8 cellular contexts compared by ENCODE assay signal in the genomic region with DNA sequence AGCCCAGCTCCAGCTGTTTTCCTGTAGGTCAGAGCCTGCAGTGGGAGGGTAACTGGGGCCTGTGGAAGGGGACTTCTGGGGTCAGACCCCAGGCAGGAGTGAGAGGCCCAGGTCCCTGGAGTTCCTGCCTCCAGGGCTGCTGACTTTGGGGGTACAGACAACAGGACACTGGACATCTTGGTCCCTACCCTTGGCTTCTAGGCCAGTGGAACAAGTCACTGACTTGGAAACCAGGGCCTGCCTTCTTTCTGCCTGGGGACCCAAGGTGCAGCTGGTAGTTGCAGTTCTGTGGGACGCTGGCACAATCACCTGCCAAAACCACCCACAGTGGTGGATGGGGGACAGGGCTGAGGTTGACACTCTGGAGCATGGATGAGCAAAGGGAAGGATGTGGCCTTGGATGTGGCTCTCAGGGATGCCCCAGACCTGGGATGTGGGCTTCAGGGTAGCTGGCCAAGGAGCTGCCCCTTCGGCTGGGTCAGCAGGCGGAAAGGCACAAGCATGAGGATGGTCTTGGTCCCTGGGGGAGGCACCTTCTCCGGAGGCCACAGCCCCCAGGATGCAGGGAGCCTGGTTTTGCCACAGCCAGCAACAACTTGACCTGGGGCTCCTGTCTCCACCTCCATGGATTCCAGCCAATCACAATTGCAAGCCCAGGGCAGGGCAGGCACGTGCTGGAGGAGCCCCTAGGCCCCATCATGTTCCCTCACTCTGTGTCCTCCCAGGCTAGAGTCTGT. TPM values are rescaled to one million over a fixed set of nuclear protein-coding genes. Genes with fewer than 3 reads are reported as not detected.
DNase-seq lines count a peak whose midpoint lies in the region; ATAC-seq, FAIRE-seq and TF ChIP-seq lines count a peak whose summit lies in the region.

No MANE protein-coding gene starts in this region.

- H2AFZ ChIP-seq in KMS-11 (ENCODE audit: low read depth), result no peak overlapping the region

- intact Hi-C loops in colonic mucosa (cut with DNase I), result no loop called here
- intact Hi-C loops in naive thymus-derived CD4-positive, alpha-beta T cell (cut with micrococcal nuclease), result loop anchor here (5.0 kb wide), 2 partner anchors 167 to 678 kb away; a partner anchor contains a TSS

- H3K27me3 Mint-ChIP-seq in naive thymus-derived CD4-positive, alpha-beta T cell, result peaks cover 0 to 5% (median 2%) of the 10 kb centered on the region in 5 donors

- DNase-seq in colonic mucosa (no peak), UCSD-AML1 (lab: John Stamatoyannopoulos, UW; ENCODE audit: unreplicated experiment) (no peak), HTR-8/SVneo (ENCODE audit: insufficient read length, low spot score) (no peak)
- no peak for DNase-seq in naive thymus-derived CD4-positive, alpha-beta T cell

- no peaks in the 10 kb centered on the region for H3K27me3 ChIP-seq in KMS-11 (ENCODE audit: insufficient read depth, low read depth)
- H3K27me3 ChIP-seq in colonic mucosa, result no peaks in the 10 kb centered on the region
- H3K27me3 ChIP-seq in naive thymus-derived CD4-positive, alpha-beta T cell (ENCODE audit: control insufficient read depth in 2 of 2, insufficient read depth in 2 of 2, low read length in 2 of 2), result no peaks in the 10 kb centered on the region

- no peaks in the 10 kb centered on the region for H3K9me3 ChIP-seq in colonic mucosa
- no peaks in the 10 kb centered on the region for H3K9me3 ChIP-seq in naive thymus-derived CD4-positive, alpha-beta T cell (ENCODE audit: control insufficient read depth in 2 of 3, low read length in 3 of 3)

- H3K4me3 ChIP-seq in KMS-11 (IDR thresholded peaks at IDR 0.05; ENCODE audit: insufficient read depth, low read depth, low read length), result peak overlapping the region; percentile 8
- H3K4me3 ChIP-seq in colonic mucosa, result peak overlapping the region; percentile 50
- H3K4me3 ChIP-seq in naive thymus-derived CD4-positive, alpha-beta T cell (ENCODE audit: low read length), result peak overlapping the region; percentile 52

- H3K27ac Mint-ChIP-seq in naive thymus-derived CD4-positive, alpha-beta T cell, result peak overlapping the region; percentile 48 to 90 (median 74)

- H3K4me1 ChIP-seq in KMS-11 (ENCODE audit: low read depth, poor library complexity, severe bottlenecking) (peaks cover 30% of the 10 kb centered on the region), colonic mucosa (peaks cover 14% of the 10 kb centered on the region)
- peaks cover 7 to 10% of the 10 kb centered on the region in 2 donors for H3K4me1 ChIP-seq in naive thymus-derived CD4-positive, alpha-beta T cell (ENCODE audit: control insufficient read depth in 2 of 2, insufficient read depth in 2 of 2, low read length in 2 of 2)

- H3K4me2 ChIP-seq in KMS-11, result peak overlapping the region; percentile 95

- peaks cover 12 to 39% (median 25%) of the 10 kb centered on the region in 7 donors for H3K4me1 Mint-ChIP-seq in naive thymus-derived CD4-positive, alpha-beta T cell

- no peaks in the 10 kb centered on the region for H4K20me1 ChIP-seq in KMS-11 (ENCODE audit: insufficient read depth)

- POLR2A ChIA-PET in naive thymus-derived CD4-positive, alpha-beta T cell (lab: Charles Lee), result no interaction called here

- H3K9me3 Mint-ChIP-seq in naive thymus-derived CD4-positive, alpha-beta T cell, result peaks cover 0 to 3% (median under 1%) of the 10 kb centered on the region in 11 donors

- peak overlapping the region; percentile 45; the same call in 1 of the 2 replicates for H3K9ac ChIP-seq in KMS-11
- peak overlapping the region; percentile 39 to 71 for H3K9ac ChIP-seq in colonic mucosa (ENCODE audit: low read depth in 2 of 2, low read length in 2 of 2)

- H3K36me3 Mint-ChIP-seq in naive thymus-derived CD4-positive, alpha-beta T cell, result peaks cover 0 to 1% (median 0%) of the 10 kb centered on the region in 5 donors

- peak overlapping the region; percentile 78 to 89 (median 87) for H3K4me3 Mint-ChIP-seq in naive thymus-derived CD4-positive, alpha-beta T cell

- H3K27ac ChIP-seq in C4-2B (peak overlapping the region; percentile 87), KMS-11 (peak overlapping the region; percentile 10; the same call in 1 of the 2 replicates), colonic mucosa (no peak overlapping the region)
- peak overlapping the region; percentile 69 for H3K27ac ChIP-seq in naive thymus-derived CD4-positive, alpha-beta T cell (ENCODE audit: low read depth, low read length)

- no peak for ATAC-seq in naive thymus-derived CD4-positive, alpha-beta T cell
- ATAC-seq in GM21447 (IDR thresholded peaks at IDR 0.05; ENCODE audit: unreplicated experiment), result no peak
- ATAC-seq in HG03280 (IDR thresholded peaks at IDR 0.05; ENCODE audit: unreplicated experiment), result no peak

- CTCF ChIA-PET in naive thymus-derived CD4-positive, alpha-beta T cell (lab: Charles Lee), result no interaction called here

- no peak for TF ChIP-seq CTCF in C4-2B (conservative IDR thresholded peaks at IDR 0.05)
- TF ChIP-seq CTCF in KMS-11 (conservative IDR thresholded peaks at IDR 0.05; ENCODE audit: low read depth, low read length), result no peak
- no peak for TF ChIP-seq CTCF in colonic mucosa (IDR thresholded peaks at IDR 0.05)

- peaks cover 15% of the 10 kb centered on the region for H3K79me2 ChIP-seq in KMS-11 (ENCODE audit: insufficient read depth, low read depth)

- no peaks in the 10 kb centered on the region for H3K36me3 ChIP-seq in KMS-11 (ENCODE audit: insufficient read depth)
- peaks cover 13% of the 10 kb centered on the region for H3K36me3 ChIP-seq in colonic mucosa
- peaks cover 0 to 20% (median 0%) of the 10 kb centered on the region in 3 experiments for H3K36me3 ChIP-seq in naive thymus-derived CD4-positive, alpha-beta T cell (ENCODE audit: control insufficient read depth in 2 of 3, insufficient read depth in 3 of 3, low read length in 3 of 3)

- FAIRE-seq in HTR-8/SVneo (lab: Jason Lieb, UNC), result no peak

RNA-seq across cellular contexts. Expression of a gene that starts 5.8 kb away (rescaled TPM):
- 10 to 100 TPM in 1 of 2 donors, 1 to 10 TPM in 1; 9.0 to 16.0 TPM for total RNA-seq in colonic mucosa
- total RNA-seq in naive thymus-derived CD4-positive, alpha-beta T cell, result 10 to 100 TPM; 12.1 to 36.8 (median 26.3) TPM
- polyA plus RNA-seq in naive thymus-derived CD4-positive, alpha-beta T cell, result 10 to 100 TPM; 32.3 to 35.1 TPM

RNA-seq across cellular contexts. Expression of a gene that starts 5.9 kb away (rescaled TPM):
- 10 to 100 TPM; 19.0 to 28.0 TPM for total RNA-seq in colonic mucosa
- total RNA-seq in naive thymus-derived CD4-positive, alpha-beta T cell, result 10 to 100 TPM; 18.5 to 31.8 (median 27.8) TPM
- polyA plus RNA-seq in naive thymus-derived CD4-positive, alpha-beta T cell, result 10 to 100 TPM; 46.9 to 69.5 TPM
